Comparison of ENCODE assay signal across 29 cellular contexts in the genomic region with DNA sequence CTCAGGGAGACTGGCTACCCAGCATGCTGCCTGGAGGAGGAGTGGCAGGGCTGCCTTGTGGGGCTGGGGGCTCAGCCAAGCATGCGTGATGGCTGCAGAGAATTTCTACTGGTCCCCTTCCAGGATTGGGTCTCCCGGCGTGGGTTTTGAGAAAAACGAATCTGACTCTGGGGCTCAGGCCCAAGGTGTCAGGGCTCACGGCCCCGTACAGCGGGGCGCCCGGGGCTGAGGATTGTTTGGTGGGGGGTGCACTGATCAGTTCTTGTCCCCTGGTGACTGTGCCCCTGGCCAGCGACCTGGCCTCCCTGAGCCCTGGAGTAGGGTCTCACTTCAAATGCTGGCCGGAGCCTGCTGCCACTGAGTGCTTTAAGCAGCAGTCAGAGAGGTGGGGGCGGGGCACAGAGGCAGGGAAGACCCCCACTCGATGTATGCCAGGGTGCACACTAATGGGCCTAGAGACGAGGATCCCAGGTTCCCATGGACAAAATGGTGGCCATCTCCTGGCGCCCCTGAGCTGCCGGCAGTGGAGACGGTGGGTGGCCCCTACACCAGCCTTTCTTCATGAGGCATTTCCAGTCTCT. TPM values are rescaled to one million over a fixed set of nuclear protein-coding genes. Genes with fewer than 3 reads are reported as not detected.
A peak's percentile ranks its signal among the peaks of the same experiment; 100 is the strongest.
DNase-seq lines count a peak whose midpoint lies in the region; ATAC-seq, FAIRE-seq and TF ChIP-seq lines count a peak whose summit lies in the region.
"Had no signal": no experiment of that assay in that cellular context is flagged by ENCODE, and none has a peak within 500 bp of the region (broad histone marks: within the 10 kb centered on the region; RNA-seq: fewer than 3 reads in every experiment).

No MANE protein-coding gene starts in this region.

- no peak overlapping the region for H3K9ac ChIP-seq in BLaER1
- H3K9ac ChIP-seq: parathyroid adenoma had no signal

- H4K20me1 ChIP-seq in BLaER1 = no peaks in the 10 kb centered on the region

- DNase-seq in left lobe of liver (ENCODE audit: low spot score) = peak; percentile 45
- peak; percentile 1 for DNase-seq in retina
- no peak for DNase-seq in NCI-H1048 (lab: John Stamatoyannopoulos, UW)
- no peak for DNase-seq in NCI-H526 (lab: John Stamatoyannopoulos, UW)
- DNase-seq in D721Med (ENCODE audit: insufficient read length, low spot score) = no peak
- no peak for DNase-seq in NCI-H2196 (lab: John Stamatoyannopoulos, UW; ENCODE audit: unreplicated experiment)
- DNase-seq: activated CD4-positive, alpha-beta T cell treated with anti-CD3 and anti-CD28 coated beads, Interleukin-2, amount 10 ng/mL, durations not matched to agents 7 days and 5 days; activated naive CD4-positive, alpha-beta T cell treated with anti-CD3 and anti-CD28 coated beads, Interleukin-2, amount 10 ng/mL, durations not matched to agents 7 days and 5 days; activated T-cell treated with anti-CD3 and anti-CD28 coated beads, Interleukin-2, amount 50 U/mL, for 72 hours; central memory CD4-positive, alpha-beta T cell; H9; naive thymus-derived CD4-positive, alpha-beta T cell; NCI-H1694 treated with DMSO at 0.1 percent for 48 hours; NCI-H2171; NCI-H526 treated with DMSO at 0.1 percent for 48 hours; T-helper 17 cell had no signal

- H3K9me3 Mint-ChIP-seq in brain = peaks cover 5 to 26% (median 11%) of the 10 kb centered on the region in 5 experiments
- H3K9me3 Mint-ChIP-seq: activated T-cell treated with anti-CD3 and anti-CD28 coated beads, Interleukin-2, amount 50 U/mL, for 72 hours; H9 had no signal

- H3K9me3 ChIP-seq in BLaER1 = no peaks in the 10 kb centered on the region; the same call in 1 of the 2 replicates

- no peak for ATAC-seq in left lobe of liver
- ATAC-seq: activated T-cell treated with anti-CD3 and anti-CD28 coated beads, Interleukin-2, amount 50 U/mL, for 72 hours; heart left ventricle; naive thymus-derived CD4-positive, alpha-beta T cell; T-helper 17 cell had no signal

- H3K27me3 Mint-ChIP-seq in brain = peaks cover 5% of the 10 kb centered on the region
- H3K27me3 Mint-ChIP-seq: naive thymus-derived CD4-positive, alpha-beta T cell; T-helper 17 cell had no signal

- peaks cover 94% of the 10 kb centered on the region for H3K4me1 ChIP-seq in BLaER1
- H3K4me1 ChIP-seq: parathyroid adenoma had no signal

- H3K4me1 Mint-ChIP-seq in brain = peaks cover 66% of the 10 kb centered on the region
- H3K4me1 Mint-ChIP-seq: activated CD4-positive, alpha-beta T cell treated with anti-CD3 and anti-CD28 coated beads, Interleukin-2, amount 10 ng/mL, durations not matched to agents 7 days and 5 days; activated naive CD4-positive, alpha-beta T cell treated with anti-CD3 and anti-CD28 coated beads, Interleukin-2, amount 10 ng/mL, durations not matched to agents 7 days and 5 days; T-helper 17 cell had no signal

- peak overlapping the region; percentile 73 for H3K27ac ChIP-seq in BLaER1
- H3K27ac ChIP-seq: parathyroid adenoma had no signal

- no peaks in the 10 kb centered on the region for H3K36me3 ChIP-seq in BLaER1
- H3K36me3 ChIP-seq: heart left ventricle had no signal

- H3K4me3 Mint-ChIP-seq in brain = no peak overlapping the region
- H3K4me3 Mint-ChIP-seq: activated CD4-positive, alpha-beta T cell treated with anti-CD3 and anti-CD28 coated beads, Interleukin-2, amount 10 ng/mL, durations not matched to agents 7 days and 5 days; activated naive CD4-positive, alpha-beta T cell treated with anti-CD3 and anti-CD28 coated beads, Interleukin-2, amount 10 ng/mL, durations not matched to agents 7 days and 5 days; activated T-cell treated with anti-CD3 and anti-CD28 coated beads, Interleukin-2, amount 50 U/mL, for 72 hours; H9; mesothelial cell of epicardium; naive thymus-derived CD4-positive, alpha-beta T cell; T-helper 17 cell; type B pancreatic cell had no signal

- TF ChIP-seq CTCF in brain (conservative IDR thresholded peaks at IDR 0.05) = no peak
- no peak for TF ChIP-seq CTCF in D721Med (IDR thresholded peaks at IDR 0.05; ENCODE audit: insufficient read depth, missing control alignments)

- H3K36me3 Mint-ChIP-seq in brain = no peaks in the 10 kb centered on the region
- H3K36me3 Mint-ChIP-seq: activated naive CD4-positive, alpha-beta T cell treated with anti-CD3 and anti-CD28 coated beads, Interleukin-2, amount 10 ng/mL, durations not matched to agents 7 days and 5 days; mesothelial cell of epicardium; type B pancreatic cell had no signal

- no peak for FAIRE-seq in D721Med (lab: Jason Lieb, UNC)
- FAIRE-seq: endothelial cell of umbilical vein, GM12892, RCC 7860 had no signal

- peak overlapping the region; percentile 91 for H3K4me2 ChIP-seq in BLaER1

- H3K27ac Mint-ChIP-seq in brain = peak overlapping the region; percentile 31 to 91 (median 67)
- H3K27ac Mint-ChIP-seq: activated CD4-positive, alpha-beta T cell treated with anti-CD3 and anti-CD28 coated beads, Interleukin-2, amount 10 ng/mL, durations not matched to agents 7 days and 5 days; activated naive CD4-positive, alpha-beta T cell treated with anti-CD3 and anti-CD28 coated beads, Interleukin-2, amount 10 ng/mL, durations not matched to agents 7 days and 5 days; activated T-cell treated with anti-CD3 and anti-CD28 coated beads, Interleukin-2, amount 50 U/mL, for 72 hours; mesothelial cell of epicardium; T-helper 17 cell; type B pancreatic cell had no signal

- no peaks in the 10 kb centered on the region for H3K27me3 ChIP-seq in BLaER1
- H3K27me3 ChIP-seq: dorsolateral prefrontal cortex, heart left ventricle had no signal

- H3K4me3 ChIP-seq in BLaER1 = no peak overlapping the region
- H3K4me3 ChIP-seq: dorsolateral prefrontal cortex, heart left ventricle had no signal

RNA-seq across cellular contexts. Expression of gene RNU6ATAC, which starts 45.5 kb away (rescaled TPM):
- polyA plus RNA-seq in brain (ENCODE audit: insufficient read depth, low read depth, low replicate concordance) = not detected
- 25.8 TPM for total RNA-seq in left lobe of liver
- total RNA-seq: LHCN-M2, SK-MEL-5 had no signal
- polyA plus RNA-seq: BJ; endothelial cell of umbilical vein; heart left ventricle; naive thymus-derived CD4-positive, alpha-beta T cell had no signal

Comparison
In these comparisons a context has a peak if more than half of its experiments do, and no peak if none do; other contexts are left out.
1. DNase-seq: peak in left lobe of liver (single experiment) and retina (single experiment); none in NCI-H1048 (single experiment), NCI-H526 (0 of 2), D721Med (single experiment) and NCI-H2196 (single experiment).